8 cellular contexts compared by ENCODE assay signal in genomic region chr10:101779544-101780186, GRCh38. TPM values are rescaled to one million over a fixed set of nuclear protein-coding genes. Genes with fewer than 3 reads are reported as not detected.
DNase-seq lines count a peak whose midpoint lies in the region; ATAC-seq and TF ChIP-seq lines count a peak whose summit lies in the region.

No MANE protein-coding gene starts in this region.

- TF ChIP-seq CTCF in 22Rv1 (IDR thresholded peaks at IDR 0.05) (peak; percentile 94), LNCAP (IDR thresholded peaks at IDR 0.05) (peak; percentile 62), left lung (IDR thresholded peaks at IDR 0.05) (peak; percentile 87 to 92)

- no peak overlapping the region for H3K27ac ChIP-seq in 22Rv1
- no peak overlapping the region for H3K27ac ChIP-seq in left lung

- H3K4me1 Mint-ChIP-seq in dendritic cell treated with granulocyte-macrophage colony-stimulating factor and Interleukin-4, amounts not matched to agents 40 ng/mL and 50 ng/mL, for 4 days (ENCODE audit: low read depth), result peaks cover 55% of the 10 kb centered on the region

- peak overlapping the region; percentile 1 for H3K27ac Mint-ChIP-seq in dendritic cell treated with granulocyte-macrophage colony-stimulating factor and Interleukin-4, amounts not matched to agents 40 ng/mL and 50 ng/mL, for 4 days

- peaks cover 23 to 76% of the 10 kb centered on the region in 2 donors for H3K4me1 ChIP-seq in left lung

- H3K4me3 Mint-ChIP-seq in dendritic cell treated with granulocyte-macrophage colony-stimulating factor and Interleukin-4, amounts not matched to agents 40 ng/mL and 50 ng/mL, for 4 days, result peak overlapping the region; percentile 72

- peak overlapping the region; percentile 24 to 40 for H3K4me3 ChIP-seq in left lung

- DNase-seq in activated CD4-positive, alpha-beta T cell treated with anti-CD3 and anti-CD28 coated beads, Interleukin-2, amount 50 U/mL, for 24 hours (ENCODE audit: low read depth in 1 of 2, low spot score in 1 of 2), result peak; percentile 73 to 79
- DNase-seq in left lung, result peak; percentile 84 to 98
- peak; percentile 91 to 94 for DNase-seq in stimulated activated CD4-positive, alpha-beta T cell treated with anti-CD3 and anti-CD28 coated beads, Interleukin-2, amount 100 ng/mL, for 24 hours
- DNase-seq in SHP77 treated with DMSO at 0.1 percent for 48 hours (lab: John Stamatoyannopoulos, UW), result no peak

- H3K36me3 ChIP-seq in left lung, result no peaks in the 10 kb centered on the region

- intact Hi-C loops in dendritic cell treated with granulocyte-macrophage colony-stimulating factor and Interleukin-4, amounts not matched to agents 40 ng/mL and 50 ng/mL, for 4 days (cut with micrococcal nuclease), result loop anchor here (2.0 to 5.0 kb wide), 3 partner anchors 38 to 567 kb away; partner anchors contain the start of gene OGA
- intact Hi-C loops in left lung (cut with DNase I), result loop anchor here in 1 of 2 donors (10.0 kb wide), 1 partner anchor 175 kb away; no protein-coding TSS in a partner anchor

- ATAC-seq in GM18498 (IDR thresholded peaks at IDR 0.05; ENCODE audit: unreplicated experiment), result peak; percentile 50
- ATAC-seq in left lung, result peak; percentile 81

- H3K9me3 ChIP-seq in left lung, result no peaks in the 10 kb centered on the region

- no peaks in the 10 kb centered on the region for H3K9me3 Mint-ChIP-seq in dendritic cell treated with granulocyte-macrophage colony-stimulating factor and Interleukin-4, amounts not matched to agents 40 ng/mL and 50 ng/mL, for 4 days

- peaks cover 51% of the 10 kb centered on the region for H3K27me3 Mint-ChIP-seq in dendritic cell treated with granulocyte-macrophage colony-stimulating factor and Interleukin-4, amounts not matched to agents 40 ng/mL and 50 ng/mL, for 4 days

- peaks cover 16% of the 10 kb centered on the region for H3K36me3 Mint-ChIP-seq in dendritic cell treated with granulocyte-macrophage colony-stimulating factor and Interleukin-4, amounts not matched to agents 40 ng/mL and 50 ng/mL, for 4 days (ENCODE audit: low read depth)

- H3K27me3 ChIP-seq in left lung, result peaks cover 23 to 57% of the 10 kb centered on the region in 2 donors

RNA-seq across cellular contexts. Expression of gene NPM3, which starts 3.6 kb away (rescaled TPM):
- 10 to 100 TPM; 30.7 to 31.7 TPM for total RNA-seq in left lung

RNA-seq across cellular contexts. Expression of gene FGF8, which starts 3.8 kb away (rescaled TPM):
- not detected for total RNA-seq in left lung

RNA-seq across cellular contexts. Expression of gene OGA, which starts 38.6 kb away (rescaled TPM):
- 10 to 100 TPM; 72.6 to 87.0 TPM for total RNA-seq in left lung
